In genomic region chr12:62210422-62210821, GRCh38 we compare ENCODE assay signal across 8 cellular contexts. TPM values are rescaled to one million over a fixed set of nuclear protein-coding genes. Genes with fewer than 3 reads are reported as not detected.
DNase-seq lines count a peak whose midpoint lies in the region; ATAC-seq, FAIRE-seq and TF ChIP-seq lines count a peak whose summit lies in the region.

No MANE protein-coding gene starts in this region.

- H3K9ac ChIP-seq in K562 (ENCODE audit: insufficient read depth in 1 of 2, low read depth in 2 of 2, low read length in 2 of 2), result no peak overlapping the region

- no peaks in the 10 kb centered on the region for H3K9me1 ChIP-seq in K562 (ENCODE audit: control insufficient read depth, insufficient read depth, low read length)

- H3K27me3 ChIP-seq in BJ (ENCODE audit: control insufficient read depth, insufficient read depth, low read length) (no peaks in the 10 kb centered on the region), K562 (ENCODE audit: control insufficient read depth in 2 of 2, insufficient read depth in 2 of 2, low read length in 2 of 2) (no peaks in the 10 kb centered on the region), left lung (no peaks in the 10 kb centered on the region), tibial artery (no peaks in the 10 kb centered on the region)

- H4K20me1 ChIP-seq in K562 (replicated peaks; ENCODE audit: control insufficient read depth, insufficient read depth, low read length), result no peaks in the 10 kb centered on the region

- in situ Hi-C loops in K562 (cut with MboI), result no loop called here

- no peaks in the 10 kb centered on the region for H3K79me2 ChIP-seq in K562 (ENCODE audit: control insufficient read depth, insufficient read depth, low read length)

- H3K9me3 ChIP-seq in K562 (replicated peaks; ENCODE audit: control insufficient read depth, insufficient read depth, low read depth, low read length) (no peaks in the 10 kb centered on the region), left lung (no peaks in the 10 kb centered on the region), tibial artery (peaks cover 0 to 3% (median 0%) of the 10 kb centered on the region in 3 donors)

- WGBS in K562 (ENCODE audit: insufficient coverage, low coverage, missing lambda C conversion rate), result 23% methylated on average over 7 of the region's 7 CpGs

- BruUV-seq in K562 (replicated peaks; lab: Mats Ljungman, UMichigan), result no TSS peak

- H3K27ac ChIP-seq in K562 (ENCODE audit: extremely low read depth, low read depth, low read length) (no peak overlapping the region), left lung (no peak overlapping the region), tibial artery (no peak overlapping the region)

- peaks cover 0 to 3% of the 10 kb centered on the region in 2 experiments; a peak in 2 of 5 replicates for H3K4me1 ChIP-seq in K562 (replicated peaks in 1 of 2; ENCODE audit: control insufficient read depth in 2 of 2, insufficient read depth in 2 of 2, low read length in 2 of 2)
- peaks cover 4 to 37% of the 10 kb centered on the region in 2 donors for H3K4me1 ChIP-seq in left lung
- H3K4me1 ChIP-seq in tibial artery, result no peaks in the 10 kb centered on the region

- DNase-seq in BJ (ENCODE audit: low read depth), result no peak
- DNase-seq in RKO (ENCODE audit: low spot score), result peak; percentile 58
- DNase-seq in K562 (ENCODE audit: extremely low read depth in 1 of 4, low spot score in 3 of 4), result peak; percentile 37 to 71 (median 52)
- peak; percentile 45 to 61 for DNase-seq in left lung
- DNase-seq in tibial artery, result peak; percentile 47 to 62
- DNase-seq in GOT3 (lab: John Stamatoyannopoulos, UW), result no peak

- H3K36me3 ChIP-seq in BJ (ENCODE audit: control insufficient read depth, insufficient read depth, low read length) (no peaks in the 10 kb centered on the region), K562 (ENCODE audit: control insufficient read depth, insufficient read depth, low read length) (no peaks in the 10 kb centered on the region), left lung (no peaks in the 10 kb centered on the region), tibial artery (no peaks in the 10 kb centered on the region)

- TF ChIP-seq EP300 in K562 (IDR thresholded peaks at IDR 0.05; ENCODE audit: low read length), result no peak

- peak; percentile 44 to 66 for TF ChIP-seq RAD21 in K562 (CRISPR knock-in tag; conservative IDR thresholded peaks at IDR 0.05 in 1 of 2, IDR thresholded peaks at IDR 0.05 in 1 of 2)

- CTCF ChIA-PET in BJ (lab: Yijun Ruan, JAX) (interaction anchor here (0.7 to 2.3 kb wide), 10 partner anchors 8 to 108 kb away, joined by 3 to 29 read pairs (median 5); a partner anchor contains a TSS), K562 (lab: Yijun Ruan, JAX; ENCODE audit: low intra/inter-chr PET ratio) (no interaction called here)

- H3K4me3 ChIP-seq in BJ (ENCODE audit: low read depth, low read length) (no peak overlapping the region), K562 (no peak overlapping the region), left lung (no peak overlapping the region), tibial artery (no peak overlapping the region)

- peak; percentile 87 for ATAC-seq in GM18508 (IDR thresholded peaks at IDR 0.05; ENCODE audit: insufficient read depth, unreplicated experiment)
- peak; percentile 66 for ATAC-seq in HG03095 (IDR thresholded peaks at IDR 0.05; ENCODE audit: unreplicated experiment)
- ATAC-seq in K562, result peak; percentile 86
- ATAC-seq in left lung, result peak; percentile 69

- no peak overlapping the region for H3K4me2 ChIP-seq in K562 (ENCODE audit: insufficient read depth, low read length)

- peak; percentile 91 for TF ChIP-seq CTCF in BJ (IDR thresholded peaks at IDR 0.05; ENCODE audit: insufficient read depth, low read depth, low read length)
- TF ChIP-seq CTCF in K562 (IDR thresholded peaks at IDR 0.05 in 2 of 3, conservative IDR thresholded peaks at IDR 0.05 in 1 of 3; ENCODE audit: insufficient read depth in 2 of 3, low read depth in 1 of 3, low read length in 3 of 3), result peak; percentile 62 to 81 (median 79)
- peak; percentile 74 to 76 for TF ChIP-seq CTCF in left lung (IDR thresholded peaks at IDR 0.05)
- peak; percentile 68 to 83 for TF ChIP-seq CTCF in tibial artery (IDR thresholded peaks at IDR 0.05)

- no peak for TF ChIP-seq POLR2A in K562 (conservative IDR thresholded peaks at IDR 0.05)

- POLR2A ChIA-PET in BJ (lab: Charles Lee), result interaction anchor here (0.6 kb wide), 1 partner anchor 773 kb away, joined by 14 read pairs; no protein-coding TSS in a partner anchor
- POLR2A ChIA-PET in K562 (lab: Yijun Ruan, JAX), result interaction anchor here (0.6 to 1.5 kb wide), 4 partner anchors 10 to 907 kb away, joined by 3 to 4 read pairs (median 3); partner anchors contain the start of gene USP15

- intact Hi-C loops in K562 (cut with micrococcal nuclease) (loop anchor here (5.0 kb wide), 1 partner anchor 52 kb away; the partner anchor contains the start of gene USP15), left lung (cut with DNase I) (no loop called here), tibial artery (cut with DNase I; ENCODE audit: low total_unique reads) (no loop called here)

- H2AFZ ChIP-seq in K562 (ENCODE audit: low read depth, low read length), result peak overlapping the region; percentile 66

- FAIRE-seq in K562 (lab: Jason Lieb, UNC), result peak; percentile 92

TF ChIP-seq in K562, 482 proteins besides CTCF, POLR2A, EP300 and RAD21 (continues in another document):
- TF ChIP-seq TBL1XR1 (IDR thresholded peaks at IDR 0.05; ENCODE audit: low read length in 2 of 2) (no peak), MEF2D (tag; conservative IDR thresholded peaks at IDR 0.05; ENCODE audit: low read depth) (no peak), NFIX (CRISPR knock-in tag; IDR thresholded peaks at IDR 0.05; ENCODE audit: low read depth) (no peak), SIX5 (IDR thresholded peaks at IDR 0.05; ENCODE audit: borderline replicate concordance in 1 of 2, insufficient read depth in 1 of 2, low read depth in 1 of 2, low read length in 2 of 2) (no peak), CXXC5 (CRISPR knock-in tag; IDR thresholded peaks at IDR 0.05) (no peak), ZNF384 (IDR thresholded peaks at IDR 0.05; ENCODE audit: low read depth, low read length) (no peak), MCM2 (IDR thresholded peaks at IDR 0.05; ENCODE audit: low read depth) (no peak), CAMTA2 (CRISPR knock-in tag; conservative IDR thresholded peaks at IDR 0.05) (no peak), TEAD4 (IDR thresholded peaks at IDR 0.05; ENCODE audit: low read length) (peak; percentile 29; the same call in 1 of the 2 replicates), TEAD4 (CRISPR knock-in tag; IDR thresholded peaks at IDR 0.05; ENCODE audit: borderline replicate concordance) (no peak), ZMIZ1 (IDR thresholded peaks at IDR 0.05; ENCODE audit: low read depth in 2 of 2, low read length in 2 of 2) (no peak), GATAD2A (IDR thresholded peaks at IDR 0.05) (no peak), CCNT2 (IDR thresholded peaks at IDR 0.05; ENCODE audit: borderline replicate concordance, extremely low read depth, insufficient read length, low read depth, low read length) (no peak), SMC3 (conservative IDR thresholded peaks at IDR 0.05; ENCODE audit: insufficient read depth, low read depth, low read length) (0 out of 2 replicates have a peak, but pooled peaks have one; percentile 25), CHCHD3 (CRISPR knock-in tag; IDR thresholded peaks at IDR 0.05) (no peak)

RNA-seq across cellular contexts. Expression of gene USP15, which starts 49.8 kb away (rescaled TPM):
- 21.9 and 44.3 TPM in 2 replicates for polyA plus RNA-seq in BJ (2011; rRNA removed)
- 28.8 and 32.9 TPM in 2 replicates for polyA minus RNA-seq in BJ (2011; rRNA and poly(A)+ RNA removed)
- 187 and 674 TPM in 2 replicates for total RNA-seq in K562 (2011; cell fraction: chromatin; rRNA removed; ENCODE audit: low replicate concordance)
- 113 and 135 TPM in 2 replicates for total RNA-seq in K562 (2011; cell fraction: nucleolus; rRNA removed)
- 225 and 292 TPM in 2 replicates for total RNA-seq in K562 (2011; cell fraction: nucleoplasm; rRNA removed)
- 131 and 140 TPM in 2 replicates for total RNA-seq in K562 (2014; rRNA removed)
- 272 and 284 TPM in 2 replicates for total RNA-seq in K562 (2014; rRNA removed; fragmentation: Illumina TruSeq; extraction: Trizol)
- 155 and 174 TPM in 2 replicates for total RNA-seq in K562 (2015; rRNA removed; fragmentation: Illumina TruSeq; extraction: Trizol)
- 184 and 189 TPM in 2 replicates for total RNA-seq in K562 (2021)
- polyA plus RNA-seq in K562 (2011; rRNA removed), result 175 and 204 TPM in 2 replicates
- 29.1 and 75.2 TPM in 2 replicates for polyA plus RNA-seq in K562 (2011; cell fraction: cytosol; rRNA removed)
- polyA plus RNA-seq in K562 (2011; cell fraction: nucleus; rRNA removed), result 218 and 401 TPM in 2 replicates
- polyA plus RNA-seq in K562 (2012), result 92.9 and 182 TPM in 2 replicates
- 152 and 177 TPM in 2 replicates for polyA plus RNA-seq in K562 (2014; fragmentation: Illumina TruSeq; extraction: Trizol)
- polyA plus RNA-seq in K562 (2014; fragmentation: Nextera tagmentation; extraction: Ambion mirVana), result 100 to 1,000 TPM; 182 to 253 TPM
- polyA plus RNA-seq in K562 (2014; rRNA removed), result 123 and 140 TPM in 2 replicates
- 720 and 762 TPM in 2 replicates for polyA minus RNA-seq in K562 (2011; rRNA and poly(A)+ RNA removed)
- 52.1 and 62.0 TPM in 2 replicates for polyA minus RNA-seq in K562 (2011; cell fraction: cytosol; rRNA and poly(A)+ RNA removed)
- 408 and 684 TPM in 2 replicates for polyA minus RNA-seq in K562 (2011; cell fraction: nucleus; rRNA and poly(A)+ RNA removed)
- 100 to 1,000 TPM in 1 of 2 donors, 10 to 100 TPM in 1; 50.2 to 107 TPM for total RNA-seq in left lung

Comparison
In these comparisons a context has a peak if more than half of its experiments do, and no peak if none do; other contexts are left out.
1. DNase-seq: peak in RKO (single experiment), K562 (4 of 4), left lung (2 of 2) and tibial artery (2 of 2); none in BJ (single experiment) and GOT3 (single experiment).
2. Peak in every context shown above with its lines, with median percentiles within 50 percentile points of each other: CTCF ChIP-seq and ATAC-seq.